In genomic region chr2:228549390-228550007, GRCh38 we compare ENCODE assay signal across 17 cellular contexts.
A peak's percentile ranks its signal among the peaks of the same experiment; 100 is the strongest.
DNase-seq lines count a peak whose midpoint lies in the region; ATAC-seq, FAIRE-seq and TF ChIP-seq lines count a peak whose summit lies in the region.
"Had no signal": no experiment of that assay in that cellular context is flagged by ENCODE, and none has a peak within 500 bp of the region (broad histone marks: within the 10 kb centered on the region; RNA-seq: fewer than 3 reads in every experiment).

No MANE protein-coding gene starts in this region.

- TF ChIP-seq POLR2A in GM18505 (IDR thresholded peaks at IDR 0.05; ENCODE audit: borderline replicate concordance, extremely low read depth, insufficient read depth, insufficient read length) = no peak

- peaks cover 16% of the 10 kb centered on the region for H3K4me1 ChIP-seq in foreskin keratinocyte
- H3K4me1 ChIP-seq: A549, BE2C had no signal

- DNase-seq in RCC 7860 (ENCODE audit: low spot score) (peak; percentile 29), foreskin keratinocyte (peak in 1 of 2 donors; percentile 18)
- no peak for DNase-seq in activated CD8-positive, alpha-beta memory T cell treated with anti-CD3 and anti-CD28 coated beads for 24 hours
- DNase-seq: BE2C; CD4-positive, alpha-beta memory T cell; COR-L47; DMS53; GF-D8; H7 had no signal

- no peaks in the 10 kb centered on the region for H3K27me3 ChIP-seq in foreskin keratinocyte
- H3K27me3 ChIP-seq: BE2C had no signal

- H3K27ac ChIP-seq in foreskin keratinocyte = no peak overlapping the region
- H3K27ac ChIP-seq: A549, C4-2B, HL-60 had no signal

- no peak for FAIRE-seq in RCC 7860 (lab: Jason Lieb, UNC)
- FAIRE-seq: A549 had no signal

- TF ChIP-seq CTCF in foreskin keratinocyte (conservative IDR thresholded peaks at IDR 0.05) = no peak

- ATAC-seq in GM18868 (IDR thresholded peaks at IDR 0.05; ENCODE audit: unreplicated experiment) = peak; percentile 63
- peak; percentile 72 for ATAC-seq in foreskin keratinocyte
- ATAC-seq in GM18505 (IDR thresholded peaks at IDR 0.05; ENCODE audit: unreplicated experiment) = no peak
- no peak for ATAC-seq in GM19035 (IDR thresholded peaks at IDR 0.05; ENCODE audit: unreplicated experiment)
- no peak for ATAC-seq in esophagus mucosa
- ATAC-seq: A549, GM23338 had no signal

Comparison
In these comparisons a context has a peak if more than half of its experiments do, and no peak if none do; other contexts are left out.
1. ATAC-seq: peak in GM18868 (single experiment) and foreskin keratinocyte (single experiment); none in GM18505 (single experiment), GM19035 (single experiment) and esophagus mucosa (single experiment).